ENCODE assay signal across 6 cellular contexts in genomic region chr10:79892896-79893295, GRCh38. TPM values are rescaled to one million over a fixed set of nuclear protein-coding genes. Genes with fewer than 3 reads are reported as not detected.
"Had no signal": no experiment of that assay in that cellular context is flagged by ENCODE, and none has a peak within 500 bp of the region (broad histone marks: within the 10 kb centered on the region; RNA-seq: fewer than 3 reads in every experiment).

No MANE protein-coding gene starts in this region.

RNA-seq across cellular contexts. Expression of gene SFTPD, which starts 56.0 kb away (rescaled TPM):
- total RNA-seq: OCI-LY7, PC-3, PC-9, Peyer's patch, RPMI7951, SK-MEL-5 had no signal
